Comparison of ENCODE assay signal across 1 cellular context in genomic region chr21:37073417-37074194, GRCh38.
TF ChIP-seq lines count a peak whose summit lies in the region.

No MANE protein-coding gene starts in this region.

TF ChIP-seq in K562, 482 proteins besides CTCF, POLR2A, EP300 and RAD21 (continued from another document and continues in another):
- TF ChIP-seq, protein P1, sequence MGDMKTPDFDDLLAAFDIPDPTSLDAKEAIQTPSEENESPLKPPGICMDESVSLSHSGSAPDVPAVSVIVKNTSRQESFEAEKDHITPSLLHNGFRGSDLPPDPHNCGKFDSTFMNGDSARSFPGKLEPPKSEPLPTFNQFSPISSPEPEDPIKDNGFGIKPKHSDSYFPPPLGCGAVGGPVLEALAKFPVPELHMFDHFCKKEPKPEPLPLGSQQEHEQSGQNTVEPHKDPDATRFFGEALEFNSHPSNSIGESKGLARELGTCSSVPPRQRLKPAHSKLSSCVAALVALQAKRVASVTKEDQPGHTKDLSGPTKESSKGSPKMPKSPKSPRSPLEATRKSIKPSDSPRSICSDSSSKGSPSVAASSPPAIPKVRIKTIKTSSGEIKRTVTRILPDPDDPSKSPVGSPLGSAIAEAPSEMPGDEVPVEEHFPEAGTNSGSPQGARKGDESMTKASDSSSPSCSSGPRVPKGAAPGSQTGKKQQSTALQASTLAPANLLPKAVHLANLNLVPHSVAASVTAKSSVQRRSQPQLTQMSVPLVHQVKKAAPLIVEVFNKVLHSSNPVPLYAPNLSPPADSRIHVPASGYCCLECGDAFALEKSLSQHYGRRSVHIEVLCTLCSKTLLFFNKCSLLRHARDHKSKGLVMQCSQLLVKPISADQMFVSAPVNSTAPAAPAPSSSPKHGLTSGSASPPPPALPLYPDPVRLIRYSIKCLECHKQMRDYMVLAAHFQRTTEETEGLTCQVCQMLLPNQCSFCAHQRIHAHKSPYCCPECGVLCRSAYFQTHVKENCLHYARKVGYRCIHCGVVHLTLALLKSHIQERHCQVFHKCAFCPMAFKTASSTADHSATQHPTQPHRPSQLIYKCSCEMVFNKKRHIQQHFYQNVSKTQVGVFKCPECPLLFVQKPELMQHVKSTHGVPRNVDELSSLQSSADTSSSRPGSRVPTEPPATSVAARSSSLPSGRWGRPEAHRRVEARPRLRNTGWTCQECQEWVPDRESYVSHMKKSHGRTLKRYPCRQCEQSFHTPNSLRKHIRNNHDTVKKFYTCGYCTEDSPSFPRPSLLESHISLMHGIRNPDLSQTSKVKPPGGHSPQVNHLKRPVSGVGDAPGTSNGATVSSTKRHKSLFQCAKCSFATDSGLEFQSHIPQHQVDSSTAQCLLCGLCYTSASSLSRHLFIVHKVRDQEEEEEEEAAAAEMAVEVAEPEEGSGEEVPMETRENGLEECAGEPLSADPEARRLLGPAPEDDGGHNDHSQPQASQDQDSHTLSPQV (IDR thresholded peaks at IDR 0.05): no peak
- TF ChIP-seq MAFK (IDR thresholded peaks at IDR 0.05; ENCODE audit: low read length) (no peak), MNT (conservative IDR thresholded peaks at IDR 0.05) (peak; percentile 75), HDAC2 (IDR thresholded peaks at IDR 0.05) (peak; percentile 87), RBM25 (IDR thresholded peaks at IDR 0.05; ENCODE audit: low read depth, low read length, severe bottlenecking) (no peak), ZNF253 (CRISPR knock-in tag; conservative IDR thresholded peaks at IDR 0.05) (no peak), BRD9 (IDR thresholded peaks at IDR 0.05; ENCODE audit: low read depth, partially characterized antibody) (peak; percentile 65), NR2C2 (CRISPR knock-in tag; IDR thresholded peaks at IDR 0.05) (peak; percentile 55; the same call in 1 of the 2 replicates), NR2C2 (tag; IDR thresholded peaks at IDR 0.05) (no peak), NR4A1 (CRISPR knock-in tag; IDR thresholded peaks at IDR 0.05) (0 out of 2 replicates have a peak, but pooled peaks have one; percentile 82), NR4A1 (tag; IDR thresholded peaks at IDR 0.05) (0 out of 2 replicates have a peak, but pooled peaks have one; percentile 7), ZKSCAN1 (IDR thresholded peaks at IDR 0.05; ENCODE audit: low read depth, low read length) (no peak), RBM39 (optimal IDR thresholded peaks at IDR 0.05; ENCODE audit: low read depth, low read length) (no peak), ZNF282 (CRISPR knock-in tag; IDR thresholded peaks at IDR 0.05) (0 out of 2 replicates have a peak, but pooled peaks have one; percentile 18), ZC3H4 (CRISPR knock-in tag; IDR thresholded peaks at IDR 0.05; ENCODE audit: borderline replicate concordance) (peak; percentile 97), L3MBTL2 (IDR thresholded peaks at IDR 0.05) (peak; percentile 78), HLTF (IDR thresholded peaks at IDR 0.05) (0 out of 2 replicates have a peak, but pooled peaks have one; percentile 17), NCOA6 (IDR thresholded peaks at IDR 0.05) (no peak), TBP (optimal IDR thresholded peaks at IDR 0.05; ENCODE audit: low read depth, low read length) (no peak), KAT7 (CRISPR knock-in tag; IDR thresholded peaks at IDR 0.05; ENCODE audit: borderline replicate concordance) (peak; percentile 96; the same call in 1 of the 2 replicates), RNF219 (CRISPR knock-in tag; IDR thresholded peaks at IDR 0.05) (no peak), ZNF384 (IDR thresholded peaks at IDR 0.05; ENCODE audit: low read depth, low read length) (no peak), CREB3L1 (IDR thresholded peaks at IDR 0.05; ENCODE audit: borderline replicate concordance, low read depth) (peak; percentile 92), SMARCE1 (IDR thresholded peaks at IDR 0.05) (no peak; the same call in 1 of the 2 replicates), SMAD4 (CRISPR knock-in tag; conservative IDR thresholded peaks at IDR 0.05) (peak; percentile 96), FIP1L1 (IDR thresholded peaks at IDR 0.05; ENCODE audit: low read depth, low read length, poor library complexity, severe bottlenecking) (no peak), RBFOX2 (IDR thresholded peaks at IDR 0.05; ENCODE audit: low read depth, low read length) (peak; percentile 72), ZFX (CRISPR knock-in tag; IDR thresholded peaks at IDR 0.05) (no peak; the same call in 1 of the 2 replicates), SRSF3 (IDR thresholded peaks at IDR 0.05; ENCODE audit: insufficient read depth, low read length) (0 out of 2 replicates have a peak, but pooled peaks have one; percentile 28), TCF3 (CRISPR knock-in tag; IDR thresholded peaks at IDR 0.05) (0 out of 2 replicates have a peak, but pooled peaks have one; percentile 15), ZZZ3 (IDR thresholded peaks at IDR 0.05) (no peak), KLF6 (CRISPR knock-in tag; IDR thresholded peaks at IDR 0.05; ENCODE audit: borderline replicate concordance) (peak; percentile 16; the same call in 1 of the 2 replicates), HNRNPLL (IDR thresholded peaks at IDR 0.05; ENCODE audit: low read depth, low read length, poor library complexity, severe bottlenecking) (peak; percentile 5), ZNF24 (IDR thresholded peaks at IDR 0.05) (no peak), E2F6 (IDR thresholded peaks at IDR 0.05; ENCODE audit: borderline replicate concordance in 1 of 2, extremely low read depth in 1 of 2, insufficient read depth in 1 of 2, insufficient read length in 1 of 2, low read depth in 1 of 2, low read length in 1 of 2, poor library complexity in 1 of 2, severe bottlenecking in 1 of 2) (peak in 1 of 2 experiments; percentile 69), RBM14 (IDR thresholded peaks at IDR 0.05; ENCODE audit: borderline replicate concordance, insufficient read depth, low read depth, low read length) (peak; percentile 92; the same call in 1 of the 2 replicates), ZNF764 (CRISPR knock-in tag; IDR thresholded peaks at IDR 0.05; ENCODE audit: low read depth) (no peak), SNRNP70 (optimal IDR thresholded peaks at IDR 0.05; ENCODE audit: low read depth, low read length) (no peak), RBBP5 (IDR thresholded peaks at IDR 0.05; ENCODE audit: borderline replicate concordance, insufficient read depth, low read length, poor library complexity, severe bottlenecking) (peak; percentile 72), TAF1 (IDR thresholded peaks at IDR 0.05; ENCODE audit: control insufficient read depth, extremely low read depth, insufficient read depth, low read length, severe bottlenecking) (no peak), HDAC8 (tag; IDR thresholded peaks at IDR 0.05) (peak; percentile 44; the same call in 1 of the 2 replicates), MBD2 (IDR thresholded peaks at IDR 0.05; ENCODE audit: borderline replicate concordance, low read depth) (no peak; the same call in 1 of the 2 replicates), MXD1 (CRISPR knock-in tag; IDR thresholded peaks at IDR 0.05; ENCODE audit: borderline replicate concordance, poor library complexity, severe bottlenecking) (no peak), THAP7 (CRISPR knock-in tag; IDR thresholded peaks at IDR 0.05) (peak; percentile 88), ZNF436 (CRISPR knock-in tag; IDR thresholded peaks at IDR 0.05) (no peak), CAMTA2 (CRISPR knock-in tag; conservative IDR thresholded peaks at IDR 0.05) (0 out of 2 replicates have a peak, but pooled peaks have one; percentile 31)
- TF ChIP-seq, protein P2, sequence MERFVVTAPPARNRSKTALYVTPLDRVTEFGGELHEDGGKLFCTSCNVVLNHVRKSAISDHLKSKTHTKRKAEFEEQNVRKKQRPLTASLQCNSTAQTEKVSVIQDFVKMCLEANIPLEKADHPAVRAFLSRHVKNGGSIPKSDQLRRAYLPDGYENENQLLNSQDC (CRISPR knock-in tag; IDR thresholded peaks at IDR 0.05): peak; percentile 45; the same call in 1 of the 2 replicates
- TF ChIP-seq, protein P3, sequence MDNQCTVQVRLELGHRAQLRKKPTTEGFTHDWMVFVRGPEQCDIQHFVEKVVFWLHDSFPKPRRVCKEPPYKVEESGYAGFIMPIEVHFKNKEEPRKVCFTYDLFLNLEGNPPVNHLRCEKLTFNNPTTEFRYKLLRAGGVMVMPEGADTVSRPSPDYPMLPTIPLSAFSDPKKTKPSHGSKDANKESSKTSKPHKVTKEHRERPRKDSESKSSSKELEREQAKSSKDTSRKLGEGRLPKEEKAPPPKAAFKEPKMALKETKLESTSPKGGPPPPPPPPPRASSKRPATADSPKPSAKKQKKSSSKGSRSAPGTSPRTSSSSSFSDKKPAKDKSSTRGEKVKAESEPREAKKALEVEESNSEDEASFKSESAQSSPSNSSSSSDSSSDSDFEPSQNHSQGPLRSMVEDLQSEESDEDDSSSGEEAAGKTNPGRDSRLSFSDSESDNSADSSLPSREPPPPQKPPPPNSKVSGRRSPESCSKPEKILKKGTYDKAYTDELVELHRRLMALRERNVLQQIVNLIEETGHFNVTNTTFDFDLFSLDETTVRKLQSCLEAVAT (IDR thresholded peaks at IDR 0.05): no peak; a peak in 1 of 4 replicates
- TF ChIP-seq, protein P4, sequence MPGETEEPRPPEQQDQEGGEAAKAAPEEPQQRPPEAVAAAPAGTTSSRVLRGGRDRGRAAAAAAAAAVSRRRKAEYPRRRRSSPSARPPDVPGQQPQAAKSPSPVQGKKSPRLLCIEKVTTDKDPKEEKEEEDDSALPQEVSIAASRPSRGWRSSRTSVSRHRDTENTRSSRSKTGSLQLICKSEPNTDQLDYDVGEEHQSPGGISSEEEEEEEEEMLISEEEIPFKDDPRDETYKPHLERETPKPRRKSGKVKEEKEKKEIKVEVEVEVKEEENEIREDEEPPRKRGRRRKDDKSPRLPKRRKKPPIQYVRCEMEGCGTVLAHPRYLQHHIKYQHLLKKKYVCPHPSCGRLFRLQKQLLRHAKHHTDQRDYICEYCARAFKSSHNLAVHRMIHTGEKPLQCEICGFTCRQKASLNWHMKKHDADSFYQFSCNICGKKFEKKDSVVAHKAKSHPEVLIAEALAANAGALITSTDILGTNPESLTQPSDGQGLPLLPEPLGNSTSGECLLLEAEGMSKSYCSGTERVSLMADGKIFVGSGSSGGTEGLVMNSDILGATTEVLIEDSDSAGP (CRISPR knock-in tag; IDR thresholded peaks at IDR 0.05): peak; percentile 55; the same call in 1 of the 2 replicates
- TF ChIP-seq, protein P5, sequence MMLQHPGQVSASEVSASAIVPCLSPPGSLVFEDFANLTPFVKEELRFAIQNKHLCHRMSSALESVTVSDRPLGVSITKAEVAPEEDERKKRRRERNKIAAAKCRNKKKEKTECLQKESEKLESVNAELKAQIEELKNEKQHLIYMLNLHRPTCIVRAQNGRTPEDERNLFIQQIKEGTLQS (IDR thresholded peaks at IDR 0.05): no peak
- TF ChIP-seq, protein P5 (CRISPR knock-in tag; conservative IDR thresholded peaks at IDR 0.05): 0 out of 2 replicates have a peak, but pooled peaks have one; percentile 27
